In the genomic region with DNA sequence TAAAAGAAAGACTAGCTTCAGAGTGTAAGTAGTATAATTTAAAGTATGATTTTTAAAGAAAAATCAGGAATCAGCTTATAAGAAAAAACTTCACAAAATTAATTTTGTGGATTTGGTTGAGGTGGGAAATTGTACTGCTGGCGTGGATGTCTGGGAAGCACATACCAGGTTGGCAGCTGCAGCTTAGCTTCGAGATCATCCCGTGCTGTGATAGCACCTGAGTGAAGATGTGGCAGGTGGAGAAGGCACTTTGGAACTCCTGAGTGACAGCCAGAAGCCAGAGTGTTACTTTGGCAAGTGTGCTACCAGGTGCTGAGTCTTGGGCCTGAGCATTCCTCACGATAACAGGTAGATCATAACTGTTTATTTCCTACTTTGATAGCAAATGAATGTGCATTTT, we compare ENCODE assay signal across 18 cellular contexts. TPM values are rescaled to one million over a fixed set of nuclear protein-coding genes. Genes with fewer than 3 reads are reported as not detected.
DNase-seq lines count a peak whose midpoint lies in the region; ATAC-seq, FAIRE-seq and TF ChIP-seq lines count a peak whose summit lies in the region.
"Had no signal": no experiment of that assay in that cellular context is flagged by ENCODE, and none has a peak within 500 bp of the region (broad histone marks: within the 10 kb centered on the region; RNA-seq: fewer than 3 reads in every experiment).

No MANE protein-coding gene starts in this region.

- H2AFZ ChIP-seq in GM12878 (ENCODE audit: control insufficient read depth, low read depth, low read length) (no peak overlapping the region), trophoblast cell (ENCODE audit: insufficient read depth, low read length, poor library complexity) (no peak overlapping the region)
- H2AFZ ChIP-seq: GM23248 had no signal

- H3K79me1 ChIP-seq in trophoblast cell (ENCODE audit: low read length) = no peaks in the 10 kb centered on the region

- TF ChIP-seq POLR2A in GM12891 (IDR thresholded peaks at IDR 0.05; ENCODE audit: low read depth, low read length) (peak; percentile 54), GM18951 (IDR thresholded peaks at IDR 0.05; ENCODE audit: extremely low read depth, insufficient read depth, insufficient read length) (peak; percentile 18), GM12878 (IDR thresholded peaks at IDR 0.05; ENCODE audit: low read depth, low read length) (peak; percentile 24; the same call in 1 of the 2 replicates)

- POLR2A ChIA-PET in GM12878 (lab: Charles Lee) = interaction anchor here (1.0 kb wide), 1 partner anchor 10 kb away, joined by 3 read pairs; no protein-coding TSS in a partner anchor

- in situ Hi-C loops in GM18951 (cut with MboI; ENCODE audit: low sequenced_read_pairs, unreplicated experiment) = no loop called here
- in situ Hi-C loops in GM12878 (cut with MboI) = no loop called here

- no peak for TF ChIP-seq EP300 in GM12878 (IDR thresholded peaks at IDR 0.05; ENCODE audit: borderline replicate concordance in 1 of 2, control insufficient read depth in 1 of 2, low read depth in 2 of 2, low read length in 2 of 2)

- H2BK120ac ChIP-seq in trophoblast cell (ENCODE audit: insufficient read depth, low read length, poor library complexity) = no peak overlapping the region

- DNase-seq in GM12891 (ENCODE audit: insufficient read length, low spot score) (no peak), GM12878 (ENCODE audit: low read depth, low spot score) (no peak), trophoblast cell (no peak), activated gamma-delta T cell (lab: John Stamatoyannopoulos, UW) (no peak)
- DNase-seq: Calu3; CD8-positive, alpha-beta T cell; DND-41; EL; GM23248; H7; HFFc6; KG1 had no signal

- BruUV-seq in GM12878 (replicated peaks; lab: Mats Ljungman, UMichigan) = no TSS peak

- no peak overlapping the region for H3K14ac ChIP-seq in trophoblast cell (ENCODE audit: low read length)

- H2BK5ac ChIP-seq in trophoblast cell (ENCODE audit: low read depth, low read length, poor library complexity) = no peak overlapping the region

- no peak overlapping the region for H3K9ac ChIP-seq in GM12878 (ENCODE audit: control insufficient read depth, insufficient read depth, low read length)
- no peak overlapping the region for H3K9ac ChIP-seq in trophoblast cell (ENCODE audit: low read length)
- H3K9ac ChIP-seq: BLaER1 treated with 17β-estradiol and CSF1 and Interleukin-3, amounts not matched to agents 10 nM and 100 nM; GM23248 had no signal

- H4K8ac ChIP-seq in trophoblast cell (ENCODE audit: low read depth, low read length) = no peak overlapping the region

- H2AK5ac ChIP-seq in trophoblast cell (ENCODE audit: low read length) = no peak overlapping the region

- H4K91ac ChIP-seq in trophoblast cell (ENCODE audit: low read depth, low read length) = no peak overlapping the region

- RAD21 ChIA-PET in GM12878 (lab: Charles Lee; ENCODE audit: unreplicated experiment) = interaction anchor here (1.1 to 1.9 kb wide), 3 partner anchors 12 to 171 kb away, joined by 3 to 6 read pairs (median 3); no protein-coding TSS in a partner anchor

- H3K4ac ChIP-seq in trophoblast cell (ENCODE audit: low read depth, low read length) = peak overlapping the region; percentile 62

- no peaks in the 10 kb centered on the region for H3K27me3 ChIP-seq in GM12878 (replicated peaks in 1 of 2; ENCODE audit: control insufficient read depth in 2 of 2, insufficient read depth in 2 of 2, low read length in 1 of 2)
- H3K27me3 ChIP-seq in trophoblast cell (ENCODE audit: insufficient read depth, low read length) = no peaks in the 10 kb centered on the region
- H3K27me3 ChIP-seq: BLaER1 treated with 17β-estradiol and CSF1 and Interleukin-3, amounts not matched to agents 10 nM and 100 nM had no signal

- no peak overlapping the region for H3K23ac ChIP-seq in trophoblast cell (ENCODE audit: low read length)

- FAIRE-seq in GM12891 (lab: Jason Lieb, UNC) (peak; percentile 26), GM12878 (lab: Jason Lieb, UNC) (no peak)
- FAIRE-seq: HTR-8/SVneo had no signal

- H3K4me1 ChIP-seq in GM12878 (ENCODE audit: control insufficient read depth, insufficient read depth, low read length) (no peaks in the 10 kb centered on the region), trophoblast cell (ENCODE audit: control insufficient read depth in 1 of 2, insufficient read depth in 2 of 2, low read length in 2 of 2) (no peaks in the 10 kb centered on the region)

- peak overlapping the region; percentile 31 for H2BK12ac ChIP-seq in trophoblast cell (ENCODE audit: low read length)

- intact Hi-C loops in GM12878 (cut with micrococcal nuclease; ENCODE audit: unreplicated experiment) = no loop called here

- H3K18ac ChIP-seq in trophoblast cell (ENCODE audit: low read length) = no peak overlapping the region

- TF ChIP-seq CTCF in GM12878 (IDR thresholded peaks at IDR 0.05 in 2 of 3, conservative IDR thresholded peaks at IDR 0.05 in 1 of 3; ENCODE audit: control insufficient read depth in 2 of 3, extremely low read depth in 1 of 3, insufficient read depth in 1 of 3, low read depth in 3 of 3, low read length in 3 of 3) = no peak

- no peak overlapping the region for H3K4me2 ChIP-seq in GM12878 (ENCODE audit: control insufficient read depth, insufficient read depth)
- H3K4me2 ChIP-seq in trophoblast cell (ENCODE audit: low read length) = no peak overlapping the region

- H3K79me2 ChIP-seq in GM12878 (ENCODE audit: control insufficient read depth, insufficient read depth, low read length) = peaks cover 15% of the 10 kb centered on the region
- H3K79me2 ChIP-seq in trophoblast cell (ENCODE audit: control insufficient read depth, insufficient read depth, low read length, poor library complexity) = peaks cover 2% of the 10 kb centered on the region

- 80% methylated on average over 4 of the region's 4 CpGs for WGBS in GM12878 (ENCODE audit: insufficient coverage, insufficient replicate concordance, low lambda C conversion rate, missing lambda C conversion rate)
- WGBS in trophoblast cell (ENCODE audit: extremely low coverage, insufficient coverage, insufficient read length) = no CpG with 5 or more reads among the region's 4 CpGs

- no peak for ATAC-seq in GM12878
- ATAC-seq in HG02884 (IDR thresholded peaks at IDR 0.05; ENCODE audit: unreplicated experiment) = no peak
- ATAC-seq: CD8-positive, alpha-beta T cell; HCT116 had no signal

- no peak overlapping the region for H4K12ac ChIP-seq in trophoblast cell (ENCODE audit: low read depth, low read length)

- no peak overlapping the region for H3K27ac ChIP-seq in GM12878 (ENCODE audit: control insufficient read depth, insufficient read depth)
- H3K27ac ChIP-seq in trophoblast cell (ENCODE audit: low read depth, low read length) = no peak overlapping the region
- H3K27ac ChIP-seq: BLaER1 treated with 17β-estradiol and CSF1 and Interleukin-3, amounts not matched to agents 10 nM and 100 nM; GM23248 had no signal

- H4K20me1 ChIP-seq in GM12878 (ENCODE audit: control insufficient read depth, insufficient read depth) = no peaks in the 10 kb centered on the region

- SMC1A ChIA-PET in GM12878 (lab: Charles Lee; ENCODE audit: uncharacterized antibody, unreplicated experiment) = interaction anchor here (0.9 to 1.6 kb wide), 6 partner anchors 9 to 171 kb away, joined by 3 to 6 read pairs (median 3); no protein-coding TSS in a partner anchor

- no peak overlapping the region for H3K4me3 ChIP-seq in GM12878
- no peak overlapping the region for H3K4me3 ChIP-seq in trophoblast cell (ENCODE audit: low read depth, low read length)
- H3K4me3 ChIP-seq: BLaER1 treated with 17β-estradiol and CSF1 and Interleukin-3, amounts not matched to agents 10 nM and 100 nM; GM23248 had no signal

- CTCF ChIA-PET in GM12878 (lab: Yijun Ruan, JAX) = interaction anchor here (1.0 to 1.9 kb wide), 3 partner anchors 10 to 24 kb away, joined by 3 to 6 read pairs (median 4); no protein-coding TSS in a partner anchor

- H3K36me3 ChIP-seq in GM12878 (ENCODE audit: control insufficient read depth in 2 of 2, insufficient read depth in 2 of 2, low read length in 1 of 2) (peaks cover 0 to 3% of the 10 kb centered on the region in 2 experiments; a peak in 2 of 4 replicates), trophoblast cell (ENCODE audit: control insufficient read depth in 1 of 2, insufficient read depth in 2 of 2, low read length in 2 of 2) (peaks cover 6 to 8% of the 10 kb centered on the region in 2 experiments)

- TF ChIP-seq RAD21 in GM12878 (IDR thresholded peaks at IDR 0.05; ENCODE audit: insufficient read depth, low read depth, low read length) = no peak

- H3K9me3 ChIP-seq in GM12878 (replicated peaks; ENCODE audit: control insufficient read depth, insufficient read depth, low read length) (peaks cover 2% of the 10 kb centered on the region), trophoblast cell (ENCODE audit: insufficient read depth, low read depth, low read length) (no peaks in the 10 kb centered on the region)

TF ChIP-seq in GM12891, 5 proteins besides CTCF, POLR2A, EP300 and RAD21 (continues in another document):
- no peak for TF ChIP-seq TAF1 (IDR thresholded peaks at IDR 0.05; ENCODE audit: low read depth, low read length)
- TF ChIP-seq POU2F2 (IDR thresholded peaks at IDR 0.05; ENCODE audit: low read depth, low read length) = no peak
- no peak for TF ChIP-seq SPI1 (IDR thresholded peaks at IDR 0.05; ENCODE audit: low read depth, low read length)

TF ChIP-seq in GM12878, 131 proteins besides CTCF, POLR2A, EP300 and RAD21 (continues in another document):
- TF ChIP-seq MYB (IDR thresholded peaks at IDR 0.05; ENCODE audit: borderline replicate concordance, low read depth, low read length) = no peak
- TF ChIP-seq JUNB (IDR thresholded peaks at IDR 0.05) = no peak

RNA-seq across cellular contexts. Expression of a gene that starts 17.7 kb away (rescaled TPM):
- polyA plus RNA-seq in GM12891 (2012; ENCODE audit: low read depth, missing spikeins) = 6.0 TPM
- 85.3 and 89.4 TPM in 2 replicates for total RNA-seq in GM12878 (2013; cell fraction: nucleolus; rRNA removed)
- total RNA-seq in GM12878 (2014; rRNA removed) (4.5 and 5.2 TPM in 2 replicates), GM12878 (2014; rRNA removed; fragmentation: Illumina TruSeq; extraction: Trizol) (4.3 and 4.8 TPM in 2 replicates), GM12878 (2021) (6.9 and 7.4 TPM in 2 replicates)
- 2.3 TPM for polyA plus RNA-seq in GM12878 (2011; ENCODE audit: low read depth)
- polyA plus RNA-seq in GM12878 (2011; rRNA removed) (31.0 and 33.4 TPM in 2 replicates), GM12878 (2014; fragmentation: Illumina TruSeq; extraction: Trizol) (5.0 and 6.1 TPM in 2 replicates), GM12878 (2014; fragmentation: Nextera tagmentation; extraction: Ambion mirVana) (under 1 TPM; 0.31 to 0.68 TPM), GM12878 (2014; rRNA removed) (2.7 and 3.0 TPM in 2 replicates), GM12878 (2016; fragmentation: Nextera tagmentation; extraction: Ambion mirVana) (under 1 TPM; 0.47 to 0.88 TPM)
- 16.3 and 20.0 TPM in 2 replicates for polyA plus RNA-seq in GM12878 (2011; cell fraction: cytosol; rRNA removed)
- 50.0 and 63.9 TPM in 2 replicates for polyA plus RNA-seq in GM12878 (2011; cell fraction: nucleus; rRNA removed)
- 3.6 and 6.9 TPM in 2 replicates for polyA plus RNA-seq in GM12878 (2012)
- polyA minus RNA-seq in GM12878 (2011; rRNA and poly(A)+ RNA removed) = 48.1 and 60.4 TPM in 2 replicates
- 12.0 and 14.9 TPM in 2 replicates for polyA minus RNA-seq in GM12878 (2011; cell fraction: cytosol; rRNA and poly(A)+ RNA removed)
- polyA minus RNA-seq in GM12878 (2011; cell fraction: nucleus; rRNA and poly(A)+ RNA removed) = 34.0 and 40.4 TPM in 2 replicates
- polyA plus RNA-seq in trophoblast cell (2013) = 8.1 and 8.4 TPM in 2 replicates
- total RNA-seq: CD8-positive, alpha-beta T cell had no signal
- polyA plus RNA-seq: IgD-negative memory B cell had no signal
